18 cellular contexts compared by ENCODE assay signal in the genomic region with DNA sequence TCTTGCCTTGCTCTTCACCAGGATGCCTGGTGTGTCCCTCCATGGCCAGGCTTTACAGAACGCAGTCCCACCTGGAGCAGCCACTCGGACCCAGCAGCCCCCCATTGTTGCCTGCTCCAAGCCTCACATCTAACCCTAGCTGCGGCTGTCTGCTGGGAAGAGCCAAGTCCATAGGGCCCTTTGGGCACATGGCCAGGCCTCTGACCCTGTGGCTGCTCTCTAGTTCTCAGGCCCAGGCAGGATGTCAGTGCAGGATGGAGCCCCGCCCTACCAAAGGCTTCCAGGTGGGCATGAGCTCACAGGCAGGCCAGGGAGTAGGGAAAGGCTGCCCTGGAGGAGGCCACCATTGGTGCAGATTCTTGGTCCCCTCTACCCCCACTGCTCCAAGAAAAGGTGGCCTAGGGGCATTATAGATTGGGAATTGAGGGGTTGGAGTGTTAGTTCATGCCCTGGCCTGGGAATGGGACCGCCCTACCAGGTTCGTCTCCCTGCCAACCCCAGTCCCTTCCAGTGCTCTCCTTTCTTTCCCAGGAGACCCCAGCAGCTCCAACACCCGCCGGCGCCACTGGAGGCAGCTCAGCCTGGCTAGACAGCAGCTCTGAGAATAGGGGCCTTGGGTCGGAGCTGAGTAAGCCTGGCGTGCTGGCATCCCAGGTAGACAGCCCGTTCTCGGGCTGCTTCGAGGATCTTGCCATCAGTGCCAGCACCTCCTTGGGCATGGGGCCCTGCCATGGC. TPM values are rescaled to one million over a fixed set of nuclear protein-coding genes. Genes with fewer than 3 reads are reported as not detected.
DNase-seq lines count a peak whose midpoint lies in the region; ATAC-seq, FAIRE-seq and TF ChIP-seq lines count a peak whose summit lies in the region.
"Had no signal": no experiment of that assay in that cellular context is flagged by ENCODE, and none has a peak within 500 bp of the region (broad histone marks: within the 10 kb centered on the region; RNA-seq: fewer than 3 reads in every experiment).

No MANE protein-coding gene starts in this region.

- no peak overlapping the region for H2AFZ ChIP-seq in HepG2 (ENCODE audit: low read length)
- H2AFZ ChIP-seq in neuronal stem cell (ENCODE audit: low read length) = no peak overlapping the region

- CTCF ChIA-PET in HepG2 (lab: Yijun Ruan, JAX; ENCODE audit: low intra/inter-chr PET ratio, low total read pairs) (no interaction called here), RWPE1 (lab: Yijun Ruan, JAX) (no interaction called here), GM10248 (lab: Yijun Ruan, JAX) (interaction anchor here (1.0 kb wide), 1 partner anchor 10 kb away, joined by 4 read pairs; no protein-coding TSS in a partner anchor)

- WGBS in HepG2 (ENCODE audit: low lambda C conversion rate) = 91% methylated on average over 14 of the region's 14 CpGs
- no CpG with 5 or more reads among the region's 14 CpGs for WGBS in right lobe of liver (ENCODE audit: insufficient coverage, low coverage, low lambda C conversion rate, missing lambda C conversion rate)
- no CpG with 5 or more reads among the region's 14 CpGs for WGBS in neuronal stem cell (ENCODE audit: extremely low coverage in 2 of 2, insufficient read length in 2 of 2, insufficient replicate concordance in 1 of 2), 2 donors

- DNase-seq in HepG2 (ENCODE audit: low spot score) (no peak), right lobe of liver (no peak), RWPE1 (ENCODE audit: low spot score) (no peak), neuronal stem cell (ENCODE audit: low spot score) (no peak), sciatic nerve (ENCODE audit: low spot score) (no peak), GM10248 (ENCODE audit: extremely low spot score) (no peak), HuH-7.5 (ENCODE audit: low spot score) (no peak)
- DNase-seq: Calu3; CD4-positive, alpha-beta memory T cell; COR-L47; DMS153; DND-41; GOT3; HCEC 1CT had no signal

- no peak overlapping the region for H4K8ac ChIP-seq in neuronal stem cell (ENCODE audit: low read depth, low read length)

- no peak for TF ChIP-seq CTCF in HepG2 (CRISPR knock-in tag; IDR thresholded peaks at IDR 0.05)
- no peak for TF ChIP-seq CTCF in right lobe of liver (IDR thresholded peaks at IDR 0.05)
- no peak for TF ChIP-seq CTCF in RWPE1 (conservative IDR thresholded peaks at IDR 0.05; ENCODE audit: low read depth)
- no peak for TF ChIP-seq CTCF in GM10248 (IDR thresholded peaks at IDR 0.05; ENCODE audit: control extremely low read depth, extremely low read depth, low read depth, missing control alignments)

- no peak overlapping the region for H2BK12ac ChIP-seq in neuronal stem cell (ENCODE audit: low read length)

- H3K4me1 ChIP-seq in HepG2 (ENCODE audit: insufficient read depth, low read length) = no peaks in the 10 kb centered on the region
- H3K4me1 ChIP-seq in right lobe of liver = no peaks in the 10 kb centered on the region
- H3K4me1 ChIP-seq in neuronal stem cell (ENCODE audit: control insufficient read depth in 2 of 2, insufficient read depth in 1 of 2, low read depth in 1 of 2, low read length in 2 of 2) = no peaks in the 10 kb centered on the region

- H3K9ac ChIP-seq in HepG2 (ENCODE audit: insufficient read depth, low read depth, low read length) (no peak overlapping the region), neuronal stem cell (ENCODE audit: low read depth, low read length, poor library complexity) (no peak overlapping the region)

- H3K27me3 ChIP-seq in HepG2 (ENCODE audit: control insufficient read depth in 1 of 2, insufficient read depth in 2 of 2, low read length in 2 of 2) (no peaks in the 10 kb centered on the region), right lobe of liver (no peaks in the 10 kb centered on the region), neuronal stem cell (ENCODE audit: control insufficient read depth in 3 of 3, insufficient read depth in 3 of 3, low read depth in 1 of 3, low read length in 3 of 3) (no peaks in the 10 kb centered on the region)

- H3K27ac ChIP-seq in HepG2 (ENCODE audit: extremely low read length, insufficient read depth, low read length) (no peak overlapping the region), right lobe of liver (no peak overlapping the region), RWPE1 (peak overlapping the region; percentile 54), neuronal stem cell (replicated peaks; ENCODE audit: low read length) (no peak overlapping the region)

- H2BK120ac ChIP-seq in neuronal stem cell (ENCODE audit: low read depth, low read length) = no peak overlapping the region

- no peaks in the 10 kb centered on the region for H3K79me1 ChIP-seq in neuronal stem cell (ENCODE audit: low read depth, low read length)

- TF ChIP-seq POLR2A in HepG2 (IDR thresholded peaks at IDR 0.05; ENCODE audit: insufficient read depth in 1 of 2, low read depth in 2 of 2, low read length in 2 of 2) (no peak; a peak in 2 of 4 replicates), right lobe of liver (IDR thresholded peaks at IDR 0.05) (no peak)

- BruUV-seq in HepG2 (replicated peaks; lab: Mats Ljungman, UMichigan) = no TSS peak

- no peaks in the 10 kb centered on the region for H4K20me1 ChIP-seq in HepG2 (ENCODE audit: insufficient read depth, low read length)

- H3K9me3 ChIP-seq in HepG2 (ENCODE audit: low read length) (no peaks in the 10 kb centered on the region), right lobe of liver (no peaks in the 10 kb centered on the region), neuronal stem cell (replicated peaks in 1 of 2; ENCODE audit: control insufficient read depth in 2 of 2, insufficient read depth in 1 of 2, low read depth in 1 of 2, low read length in 2 of 2) (peaks cover 5 to 7% of the 10 kb centered on the region in 2 donors)

- H3K79me2 ChIP-seq in HepG2 (ENCODE audit: insufficient read depth, low read length) = no peaks in the 10 kb centered on the region

- H3K18ac ChIP-seq in neuronal stem cell (ENCODE audit: low read length) = no peak overlapping the region

- no peak for TF ChIP-seq RAD21 in HepG2 (CRISPR knock-in tag; IDR thresholded peaks at IDR 0.05)

- no peak overlapping the region for H3K23ac ChIP-seq in neuronal stem cell (ENCODE audit: low read depth, low read length, poor library complexity)

- H3K4me3 ChIP-seq in HepG2 (replicated peaks in 1 of 3; ENCODE audit: insufficient read depth in 1 of 3, low read depth in 2 of 3, low read length in 3 of 3) (no peak overlapping the region), right lobe of liver (no peak overlapping the region), neuronal stem cell (ENCODE audit: low read length in 2 of 2) (no peak overlapping the region)
- H3K4me3 ChIP-seq: GM12878 had no signal

- H3K36me3 ChIP-seq in HepG2 (replicated peaks in 1 of 2; ENCODE audit: control insufficient read depth in 1 of 2, insufficient read depth in 2 of 2, low read length in 2 of 2) = peaks cover 53 to 58% of the 10 kb centered on the region in 2 experiments
- H3K36me3 ChIP-seq in right lobe of liver = peaks cover 9 to 66% (median 37%) of the 10 kb centered on the region in 4 donors
- H3K36me3 ChIP-seq in neuronal stem cell (replicated peaks in 1 of 2; ENCODE audit: control insufficient read depth in 2 of 2, insufficient read depth in 2 of 2, low read length in 2 of 2) = peaks cover 55 to 81% of the 10 kb centered on the region in 2 donors

- H3K4ac ChIP-seq in neuronal stem cell (ENCODE audit: low read length) = no peak overlapping the region

- TF ChIP-seq EP300 in HepG2 (IDR thresholded peaks at IDR 0.05; ENCODE audit: low read depth in 2 of 2, low read length in 2 of 2) = no peak
- TF ChIP-seq EP300 in HepG2 (CRISPR knock-in tag; IDR thresholded peaks at IDR 0.05; ENCODE audit: borderline replicate concordance) = no peak

- no peak overlapping the region for H4K91ac ChIP-seq in neuronal stem cell (ENCODE audit: low read depth, low read length, poor library complexity)

- no peak overlapping the region for H2BK5ac ChIP-seq in neuronal stem cell (ENCODE audit: low read length)

- H3K4me2 ChIP-seq in HepG2 (ENCODE audit: low read depth, low read length) (no peak overlapping the region), neuronal stem cell (ENCODE audit: insufficient read depth, low read length, poor library complexity, severe bottlenecking) (no peak overlapping the region)

- POLR2A ChIA-PET in HepG2 (lab: Yijun Ruan, JAX) (interaction anchor here (0.8 to 1.0 kb wide), 3 partner anchors 9 to 20 kb away, joined by 3 read pairs; no protein-coding TSS in a partner anchor), RWPE1 (lab: Yijun Ruan, JAX; ENCODE audit: low non-redundant PET) (no interaction called here), GM10248 (lab: Yijun Ruan, JAX) (no interaction called here)

- intact Hi-C loops in HepG2 (cut with micrococcal nuclease; ENCODE audit: unreplicated experiment) (no loop called here), right lobe of liver (cut with DNase I) (no loop called here), sciatic nerve (cut with DNase I) (no loop called here)

- in situ Hi-C loops in HepG2 (cut with HindIII; ENCODE audit: extremely low pct_ligation_motif_present, low pct_unique_long_range_greater_than_20kb) = no loop called here

- H2BK15ac ChIP-seq in neuronal stem cell (ENCODE audit: low read length) = no peak overlapping the region

- ATAC-seq in HepG2 (no peak), right lobe of liver (no peak), sciatic nerve (peak; percentile 9), GM19035 (IDR thresholded peaks at IDR 0.05; ENCODE audit: unreplicated experiment) (no peak)
- ATAC-seq: GM12878 had no signal

- H3K14ac ChIP-seq in neuronal stem cell (ENCODE audit: low read length) = peak overlapping the region; percentile 47

- no peak for FAIRE-seq in HepG2 (lab: Jason Lieb, UNC)
- FAIRE-seq: G401.6, GM12878, H54 had no signal

- H2AK5ac ChIP-seq in neuronal stem cell (ENCODE audit: low read depth, low read length) = no peak overlapping the region

RNA-seq across cellular contexts. Expression of a gene that starts 18.7 kb away (rescaled TPM):
- total RNA-seq in HepG2 (2016; rRNA removed; fragmentation: Illumina TruSeq; extraction: Trizol) = 36.6 and 44.4 TPM in 2 replicates
- 4.7 and 5.3 TPM in 2 replicates for total RNA-seq in HepG2 (2016; cell fraction: cytosol; rRNA removed; fragmentation: Illumina TruSeq; extraction: Trizol; ENCODE audit: low read depth)
- 37.6 and 37.9 TPM in 2 replicates for total RNA-seq in HepG2 (2016; cell fraction: insoluble cytoplasmic fraction; rRNA removed; fragmentation: Illumina TruSeq; extraction: Trizol)
- 17.4 and 17.9 TPM in 2 replicates for total RNA-seq in HepG2 (2016; cell fraction: membrane; rRNA removed; fragmentation: Illumina TruSeq; extraction: Trizol)
- 23.6 and 27.3 TPM in 2 replicates for total RNA-seq in HepG2 (2016; cell fraction: nucleus; rRNA removed; fragmentation: Illumina TruSeq; extraction: Trizol)
- 27.3 and 27.8 TPM in 2 replicates for polyA plus RNA-seq in HepG2 (2011; rRNA removed)
- polyA plus RNA-seq in HepG2 (2011; cell fraction: cytosol; rRNA removed) = 15.7 and 16.8 TPM in 2 replicates
- polyA plus RNA-seq in HepG2 (2011; cell fraction: nucleus; rRNA removed) = 36.4 and 42.5 TPM in 2 replicates
- 18.3 and 22.8 TPM in 2 replicates for polyA plus RNA-seq in HepG2 (2012)
- polyA plus RNA-seq in HepG2 (2016; cell fraction: cytosol; fragmentation: Illumina TruSeq; extraction: Trizol; ENCODE audit: low read depth) = 2.6 TPM in 2 replicates
- polyA plus RNA-seq in HepG2 (2016; cell fraction: insoluble cytoplasmic fraction; fragmentation: Illumina TruSeq; extraction: Trizol; ENCODE audit: low read depth) = 25.4 and 30.9 TPM in 2 replicates
- polyA plus RNA-seq in HepG2 (2016; cell fraction: membrane; fragmentation: Illumina TruSeq; extraction: Trizol; ENCODE audit: low read depth) = 6.2 and 7.0 TPM in 2 replicates
- polyA plus RNA-seq in HepG2 (2016; cell fraction: nucleus; fragmentation: Illumina TruSeq; extraction: Trizol; ENCODE audit: insufficient read depth, low read depth) = 35.3 and 39.8 TPM in 2 replicates
- 25.5 and 99.2 TPM in 2 replicates for polyA minus RNA-seq in HepG2 (2011; rRNA and poly(A)+ RNA removed; ENCODE audit: low replicate concordance)
- 36.0 and 39.4 TPM in 2 replicates for polyA minus RNA-seq in HepG2 (2011; cell fraction: cytosol; rRNA and poly(A)+ RNA removed)
- 27.7 and 33.1 TPM in 2 replicates for polyA minus RNA-seq in HepG2 (2011; cell fraction: nucleus; rRNA and poly(A)+ RNA removed)
- total RNA-seq in right lobe of liver = 10 to 100 TPM; 10.1 to 20.4 (median 17.0) TPM
- 11.2 TPM for polyA plus RNA-seq in neuronal stem cell (2013, experiment 1 of 2)
- 11.6 TPM for polyA plus RNA-seq in neuronal stem cell (2013, experiment 2 of 2)
- total RNA-seq in sciatic nerve = 37.8 TPM

RNA-seq across cellular contexts. Expression of a gene that starts 23.9 kb away (rescaled TPM):
- total RNA-seq in HepG2 (2016; rRNA removed; fragmentation: Illumina TruSeq; extraction: Trizol) = 123 and 127 TPM in 2 replicates
- total RNA-seq in HepG2 (2016; cell fraction: cytosol; rRNA removed; fragmentation: Illumina TruSeq; extraction: Trizol; ENCODE audit: low read depth) = 91.5 and 107 TPM in 2 replicates
- 126 TPM in 2 replicates for total RNA-seq in HepG2 (2016; cell fraction: insoluble cytoplasmic fraction; rRNA removed; fragmentation: Illumina TruSeq; extraction: Trizol)
- 107 and 121 TPM in 2 replicates for total RNA-seq in HepG2 (2016; cell fraction: membrane; rRNA removed; fragmentation: Illumina TruSeq; extraction: Trizol)
- total RNA-seq in HepG2 (2016; cell fraction: nucleus; rRNA removed; fragmentation: Illumina TruSeq; extraction: Trizol) = 89.8 and 90.2 TPM in 2 replicates
- polyA plus RNA-seq in HepG2 (2011; rRNA removed) = 31.2 and 39.2 TPM in 2 replicates
- 23.0 and 31.7 TPM in 2 replicates for polyA plus RNA-seq in HepG2 (2011; cell fraction: cytosol; rRNA removed)
- 41.6 and 42.6 TPM in 2 replicates for polyA plus RNA-seq in HepG2 (2011; cell fraction: nucleus; rRNA removed)
- 57.3 and 61.8 TPM in 2 replicates for polyA plus RNA-seq in HepG2 (2012)
- polyA plus RNA-seq in HepG2 (2016; cell fraction: cytosol; fragmentation: Illumina TruSeq; extraction: Trizol; ENCODE audit: low read depth) = 37.8 and 43.1 TPM in 2 replicates
- polyA plus RNA-seq in HepG2 (2016; cell fraction: insoluble cytoplasmic fraction; fragmentation: Illumina TruSeq; extraction: Trizol; ENCODE audit: low read depth) = 105 and 120 TPM in 2 replicates
- polyA plus RNA-seq in HepG2 (2016; cell fraction: membrane; fragmentation: Illumina TruSeq; extraction: Trizol; ENCODE audit: low read depth) = 70.7 and 71.1 TPM in 2 replicates
- polyA plus RNA-seq in HepG2 (2016; cell fraction: nucleus; fragmentation: Illumina TruSeq; extraction: Trizol; ENCODE audit: insufficient read depth, low read depth) = 77.9 and 84.3 TPM in 2 replicates
- polyA minus RNA-seq in HepG2 (2011; rRNA and poly(A)+ RNA removed; ENCODE audit: low replicate concordance) = 24.2 and 40.6 TPM in 2 replicates
- 23.3 and 28.9 TPM in 2 replicates for polyA minus RNA-seq in HepG2 (2011; cell fraction: cytosol; rRNA and poly(A)+ RNA removed)
- 83.4 and 101 TPM in 2 replicates for polyA minus RNA-seq in HepG2 (2011; cell fraction: nucleus; rRNA and poly(A)+ RNA removed)
- 10 to 100 TPM; 13.0 to 17.8 (median 13.8) TPM for total RNA-seq in right lobe of liver
- polyA plus RNA-seq in neuronal stem cell (2013, experiment 1 of 2) = 22.5 TPM
- 21.1 TPM for polyA plus RNA-seq in neuronal stem cell (2013, experiment 2 of 2)
- total RNA-seq in sciatic nerve = 48.5 TPM

RNA-seq across cellular contexts. Expression of a gene that starts 45.0 kb away (rescaled TPM):
- total RNA-seq in HepG2 (2016; rRNA removed; fragmentation: Illumina TruSeq; extraction: Trizol) (23.2 and 23.7 TPM in 2 replicates), right lobe of liver (10 to 100 TPM in 3 of 6 experiments, 1 to 10 TPM in 3; 7.7 to 16.1 (median 9.5) TPM), sciatic nerve (8.4 TPM)
- 6.5 and 6.6 TPM in 2 replicates for total RNA-seq in HepG2 (2016; cell fraction: cytosol; rRNA removed; fragmentation: Illumina TruSeq; extraction: Trizol; ENCODE audit: low read depth)
- total RNA-seq in HepG2 (2016; cell fraction: insoluble cytoplasmic fraction; rRNA removed; fragmentation: Illumina TruSeq; extraction: Trizol) = 20.8 and 26.3 TPM in 2 replicates
- total RNA-seq in HepG2 (2016; cell fraction: membrane; rRNA removed; fragmentation: Illumina TruSeq; extraction: Trizol) = 15.6 and 19.4 TPM in 2 replicates
- total RNA-seq in HepG2 (2016; cell fraction: nucleus; rRNA removed; fragmentation: Illumina TruSeq; extraction: Trizol) = 14.1 and 15.3 TPM in 2 replicates
- 7.9 and 9.1 TPM in 2 replicates for polyA plus RNA-seq in HepG2 (2011; rRNA removed)
- 6.7 and 9.3 TPM in 2 replicates for polyA plus RNA-seq in HepG2 (2011; cell fraction: cytosol; rRNA removed)
- polyA plus RNA-seq in HepG2 (2011; cell fraction: nucleus; rRNA removed) = 13.1 and 17.4 TPM in 2 replicates
- polyA plus RNA-seq in HepG2 (2012) = 6.2 and 7.2 TPM in 2 replicates
- polyA plus RNA-seq in HepG2 (2016; cell fraction: cytosol; fragmentation: Illumina TruSeq; extraction: Trizol; ENCODE audit: low read depth) = 6.5 and 8.5 TPM in 2 replicates
- 20.4 and 21.3 TPM in 2 replicates for polyA plus RNA-seq in HepG2 (2016; cell fraction: insoluble cytoplasmic fraction; fragmentation: Illumina TruSeq; extraction: Trizol; ENCODE audit: low read depth)
- polyA plus RNA-seq in HepG2 (2016; cell fraction: membrane; fragmentation: Illumina TruSeq; extraction: Trizol; ENCODE audit: low read depth) = 13.2 and 17.0 TPM in 2 replicates
- polyA plus RNA-seq in HepG2 (2016; cell fraction: nucleus; fragmentation: Illumina TruSeq; extraction: Trizol; ENCODE audit: insufficient read depth, low read depth) = 18.0 and 19.1 TPM in 2 replicates
- polyA minus RNA-seq in HepG2 (2011; rRNA and poly(A)+ RNA removed; ENCODE audit: low replicate concordance) = 15.2 and 46.1 TPM in 2 replicates
- polyA minus RNA-seq in HepG2 (2011; cell fraction: cytosol; rRNA and poly(A)+ RNA removed) = 8.3 and 11.6 TPM in 2 replicates
- polyA minus RNA-seq in HepG2 (2011; cell fraction: nucleus; rRNA and poly(A)+ RNA removed) = 23.7 and 26.3 TPM in 2 replicates
- polyA plus RNA-seq in neuronal stem cell (2013, experiment 1 of 2) = 1.3 TPM
- polyA plus RNA-seq in neuronal stem cell (2013, experiment 2 of 2) = 1.3 TPM
